3 cellular contexts compared by ENCODE assay signal in genomic region chr17:48904428-48904827, GRCh38.
TF ChIP-seq lines count a peak whose summit lies in the region.

No MANE protein-coding gene starts in this region.

TF ChIP-seq in HepG2, 621 proteins besides CTCF, POLR2A, EP300 and RAD21:
- TF ChIP-seq NCOR1 (IDR thresholded peaks at IDR 0.05; ENCODE audit: borderline replicate concordance, low read length) (no peak), MAFF (IDR thresholded peaks at IDR 0.05; ENCODE audit: low read depth, low read length) (peak; percentile 43), TFAP4 (IDR thresholded peaks at IDR 0.05; ENCODE audit: borderline replicate concordance, low read depth) (no peak), ZNF564 (CRISPR knock-in tag; IDR thresholded peaks at IDR 0.05) (no peak), ARNT (IDR thresholded peaks at IDR 0.05) (no peak), MAFK (conservative IDR thresholded peaks at IDR 0.05 in 1 of 2, IDR thresholded peaks at IDR 0.05 in 1 of 2; ENCODE audit: low read length in 2 of 2) (peak; percentile 25 to 55; a peak in 2 of 4 replicates), ZNF225 (CRISPR knock-in tag; IDR thresholded peaks at IDR 0.05) (no peak), ZNF329 (CRISPR knock-in tag; IDR thresholded peaks at IDR 0.05; ENCODE audit: low read depth) (no peak)
TF ChIP-seq in HepG2: peak in this region for 2.

TF ChIP-seq in A549, 52 proteins besides CTCF, POLR2A, EP300 and RAD21:
- TF ChIP-seq MAFK (IDR thresholded peaks at IDR 0.05; ENCODE audit: partially characterized antibody) (peak; percentile 52), CHD2 (IDR thresholded peaks at IDR 0.05; ENCODE audit: low read length, partially characterized antibody) (no peak)
TF ChIP-seq in A549: peak in this region for 1.

TF ChIP-seq in WTC11, 78 proteins besides CTCF, POLR2A, EP300 and RAD21:
- TF ChIP-seq ZNF138 (CRISPR knock-in tag; conservative IDR thresholded peaks at IDR 0.05) (no peak), SMAD4 (CRISPR knock-in tag; IDR thresholded peaks at IDR 0.05) (no peak), ZNF416 (CRISPR knock-in tag; IDR thresholded peaks at IDR 0.05) (no peak), PRDM15 (CRISPR knock-in tag; IDR thresholded peaks at IDR 0.05) (no peak), ZNF317 (CRISPR knock-in tag; IDR thresholded peaks at IDR 0.05; ENCODE audit: borderline replicate concordance, low read depth) (no peak), ZNF232 (CRISPR knock-in tag; IDR thresholded peaks at IDR 0.05) (no peak), RELA (CRISPR knock-in tag; IDR thresholded peaks at IDR 0.05; ENCODE audit: borderline replicate concordance) (no peak), PREB (CRISPR knock-in tag; IDR thresholded peaks at IDR 0.05; ENCODE audit: borderline replicate concordance) (no peak)
